ENCODE assay signal across 1 cellular context in the genomic region with DNA sequence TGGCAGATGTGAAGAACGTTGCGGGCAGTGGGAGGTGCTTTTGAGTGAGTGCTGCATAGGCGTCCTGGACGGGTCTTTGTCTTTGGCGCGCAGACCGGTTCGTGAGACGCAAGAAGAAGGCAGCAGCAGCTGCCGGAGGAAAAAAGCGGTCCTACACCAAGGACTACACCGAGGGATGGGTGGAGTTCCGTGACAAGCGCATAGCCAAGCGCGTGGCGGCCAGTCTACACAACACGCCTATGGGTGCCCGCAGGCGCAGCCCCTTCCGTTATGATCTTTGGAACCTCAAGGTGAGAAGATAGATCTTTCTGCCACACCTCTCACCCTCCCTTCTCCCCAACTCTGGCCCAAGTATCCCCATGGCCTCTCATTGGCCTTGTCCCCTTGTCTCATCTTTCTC.
TF ChIP-seq lines count a peak whose summit lies in the region.

No MANE protein-coding gene starts in this region.

TF ChIP-seq in HepG2, 621 proteins besides CTCF, POLR2A, EP300 and RAD21:
- TF ChIP-seq ZNF788 (CRISPR knock-in tag; IDR thresholded peaks at IDR 0.05; ENCODE audit: borderline replicate concordance) (0 out of 2 replicates have a peak, but pooled peaks have one; percentile 39), ZNF282 (IDR thresholded peaks at IDR 0.05; ENCODE audit: partially characterized antibody) (no peak), ZC3H13 (CRISPR knock-in tag; IDR thresholded peaks at IDR 0.05) (no peak), ZNF629 (CRISPR knock-in tag; conservative IDR thresholded peaks at IDR 0.05) (no peak), SOX6 (IDR thresholded peaks at IDR 0.05) (no peak), SOX6 (CRISPR knock-in tag; IDR thresholded peaks at IDR 0.05) (no peak), MAZ (IDR thresholded peaks at IDR 0.05; ENCODE audit: borderline replicate concordance, low read depth, low read length) (no peak), MAZ (CRISPR knock-in tag; IDR thresholded peaks at IDR 0.05; ENCODE audit: low read depth) (no peak)
- TF ChIP-seq, protein P1, sequence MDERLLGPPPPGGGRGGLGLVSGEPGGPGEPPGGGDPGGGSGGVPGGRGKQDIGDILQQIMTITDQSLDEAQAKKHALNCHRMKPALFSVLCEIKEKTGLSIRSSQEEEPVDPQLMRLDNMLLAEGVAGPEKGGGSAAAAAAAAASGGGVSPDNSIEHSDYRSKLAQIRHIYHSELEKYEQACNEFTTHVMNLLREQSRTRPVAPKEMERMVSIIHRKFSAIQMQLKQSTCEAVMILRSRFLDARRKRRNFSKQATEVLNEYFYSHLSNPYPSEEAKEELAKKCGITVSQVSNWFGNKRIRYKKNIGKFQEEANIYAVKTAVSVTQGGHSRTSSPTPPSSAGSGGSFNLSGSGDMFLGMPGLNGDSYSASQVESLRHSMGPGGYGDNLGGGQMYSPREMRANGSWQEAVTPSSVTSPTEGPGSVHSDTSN (CRISPR knock-in tag; IDR thresholded peaks at IDR 0.05) = no peak
- TF ChIP-seq, protein P2, sequence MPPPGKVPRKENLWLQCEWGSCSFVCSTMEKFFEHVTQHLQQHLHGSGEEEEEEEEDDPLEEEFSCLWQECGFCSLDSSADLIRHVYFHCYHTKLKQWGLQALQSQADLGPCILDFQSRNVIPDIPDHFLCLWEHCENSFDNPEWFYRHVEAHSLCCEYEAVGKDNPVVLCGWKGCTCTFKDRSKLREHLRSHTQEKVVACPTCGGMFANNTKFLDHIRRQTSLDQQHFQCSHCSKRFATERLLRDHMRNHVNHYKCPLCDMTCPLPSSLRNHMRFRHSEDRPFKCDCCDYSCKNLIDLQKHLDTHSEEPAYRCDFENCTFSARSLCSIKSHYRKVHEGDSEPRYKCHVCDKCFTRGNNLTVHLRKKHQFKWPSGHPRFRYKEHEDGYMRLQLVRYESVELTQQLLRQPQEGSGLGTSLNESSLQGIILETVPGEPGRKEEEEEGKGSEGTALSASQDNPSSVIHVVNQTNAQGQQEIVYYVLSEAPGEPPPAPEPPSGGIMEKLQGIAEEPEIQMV (CRISPR knock-in tag; IDR thresholded peaks at IDR 0.05; ENCODE audit: low read depth) = no peak
TF ChIP-seq in HepG2: peak in this region for 1.
